8 cellular contexts compared by ENCODE assay signal in the genomic region with DNA sequence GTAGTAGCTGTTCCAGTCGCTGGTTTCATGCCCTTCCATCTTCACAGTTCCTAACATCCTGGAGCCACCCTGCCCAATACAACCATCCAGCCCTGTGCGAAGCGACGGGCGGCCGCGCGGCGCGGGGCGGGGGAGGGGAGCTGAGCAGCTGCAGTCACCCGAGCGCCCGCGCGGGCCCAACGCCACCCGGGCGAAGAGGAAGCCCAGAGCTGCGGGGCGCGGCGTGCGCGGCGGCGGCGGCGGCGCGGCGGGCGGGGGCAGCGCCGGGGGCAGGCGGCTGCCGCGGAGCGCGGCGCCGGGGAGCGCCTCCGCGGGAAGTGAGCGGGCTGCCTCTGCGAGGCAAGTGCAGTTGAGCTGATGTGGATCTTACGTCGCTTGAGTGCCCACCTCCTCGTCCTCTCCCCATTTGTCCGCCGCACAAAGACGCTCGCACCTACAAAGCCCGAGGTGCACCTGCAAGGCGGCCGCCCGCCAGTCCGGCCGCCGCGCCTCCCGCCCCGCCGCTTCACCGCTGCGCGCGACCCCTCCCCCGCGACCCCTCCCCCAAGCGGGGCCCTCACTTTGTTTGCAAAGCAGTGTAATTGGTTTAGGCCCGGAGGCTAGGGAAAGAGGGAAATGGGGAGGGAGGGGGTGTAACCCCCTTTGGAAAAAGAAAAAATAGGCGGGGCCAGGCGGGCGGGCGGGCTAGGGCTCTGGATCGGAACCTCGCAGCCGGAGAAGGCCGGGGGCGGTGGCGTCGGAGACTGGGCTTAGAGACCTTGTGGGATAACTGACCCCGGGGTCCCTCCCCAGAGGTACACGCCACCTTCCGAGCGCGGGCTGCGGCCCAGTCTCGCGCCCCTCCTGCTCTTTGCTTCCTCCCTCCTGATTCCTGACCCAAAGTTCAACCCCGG. TPM values are rescaled to one million over a fixed set of nuclear protein-coding genes. Genes with fewer than 3 reads are reported as not detected.
DNase-seq lines count a peak whose midpoint lies in the region; ATAC-seq and TF ChIP-seq lines count a peak whose summit lies in the region.

A gene (minus strand): TSS at position 334 of the 893 bp plus-strand sequence. CDS start 277 bp downstream, at position 57.
A gene with protein sequence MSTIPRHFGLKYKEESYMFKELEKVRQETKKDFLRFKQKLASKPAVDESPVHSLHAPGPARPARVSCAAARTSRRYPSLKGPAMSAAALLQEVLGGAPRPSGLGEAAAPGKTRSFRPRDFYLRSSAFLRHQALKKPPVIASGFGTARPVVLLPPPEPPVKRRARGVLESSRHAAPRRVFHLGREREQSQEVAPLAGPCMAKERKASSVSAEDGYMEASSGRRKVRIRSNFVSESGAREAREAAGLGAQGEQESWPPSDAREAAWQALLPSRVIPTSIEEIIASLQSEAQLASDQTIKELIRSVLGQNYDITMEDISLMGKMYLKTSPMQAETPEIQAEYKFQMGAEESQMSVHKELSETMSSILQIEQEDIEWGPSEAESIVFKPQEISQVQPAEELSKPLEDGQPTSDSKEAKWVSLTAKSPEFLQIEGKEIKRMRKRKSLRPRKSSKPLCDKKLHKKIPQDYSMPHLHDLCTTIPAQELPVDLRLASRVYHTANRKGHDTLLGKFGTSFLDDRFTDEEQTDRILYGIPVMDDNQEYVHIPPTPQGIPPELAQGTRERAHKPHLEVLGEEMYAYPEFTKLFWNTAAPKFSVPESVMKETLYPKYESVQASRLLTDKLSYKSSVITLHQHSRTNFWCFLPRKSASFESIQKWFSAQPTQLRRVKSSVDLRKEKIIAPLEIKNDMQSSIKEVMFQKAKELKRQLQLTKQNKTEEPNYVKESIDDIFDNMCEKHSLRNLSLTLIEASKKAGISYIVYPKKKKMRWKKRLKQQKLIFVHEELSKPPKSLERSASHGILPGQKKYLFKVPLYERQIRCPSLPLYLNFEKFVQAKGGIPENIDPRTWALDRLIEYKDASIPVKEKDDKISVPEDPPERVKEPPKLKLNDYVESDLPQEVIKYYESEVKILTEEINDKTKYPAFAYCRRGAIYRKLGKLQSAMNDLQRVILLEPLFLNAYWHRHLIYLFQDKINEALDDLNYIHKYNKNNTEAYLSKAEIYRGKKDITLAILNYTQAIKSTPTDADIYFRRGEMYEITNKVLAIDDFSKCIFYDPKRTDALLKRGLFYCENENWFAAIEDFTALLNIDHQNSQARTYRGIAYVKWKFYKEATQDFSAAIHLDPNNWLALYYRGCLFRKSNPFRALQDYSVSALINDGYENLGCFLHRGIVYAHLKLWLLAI (N-terminal part only) (plus strand): TSS at position 714 of the 893 bp plus-strand sequence. CDS start 26,436 bp downstream, outside the sequence.

- intact Hi-C loops in testis (cut with DNase I; ENCODE audit: low total_unique reads) = loop anchor here (10.0 kb wide), 1 partner anchor 340 kb away; no protein-coding TSS in a partner anchor

- no peak for TF ChIP-seq POLR2A in testis (IDR thresholded peaks at IDR 0.05)

- H3K9me3 ChIP-seq in AG04450 (ENCODE audit: control insufficient read depth, insufficient read depth, low read length) (peaks cover 27% of the 10 kb centered on the region; the same call in 1 of the 2 replicates), HEK293 (ENCODE audit: control insufficient read depth, insufficient read depth, low read depth, low read length) (no peaks in the 10 kb centered on the region), testis (no peaks in the 10 kb centered on the region)

- in situ Hi-C loops in astrocyte of the spinal cord (cut with HindIII; ENCODE audit: low sequenced_read_pairs) = no loop called here

- no peak for DNase-seq in AG04450 (ENCODE audit: low read depth, low spot score)
- peak; percentile 87 for DNase-seq in NCI-H510A treated with DMSO at 0.1 percent for 48 hours (lab: John Stamatoyannopoulos, UW)
- DNase-seq in astrocyte of the spinal cord (ENCODE audit: low read depth, low spot score) = no peak
- no peak for DNase-seq in kidney epithelial cell (ENCODE audit: low read depth)
- DNase-seq in testis = peak; percentile 30
- no peak for DNase-seq in substantia nigra (lab: John Stamatoyannopoulos, UW)

- TF ChIP-seq CTCF in AG04450 (IDR thresholded peaks at IDR 0.05; ENCODE audit: low read depth, low read length) (no peak), HEK293 (tag by site-specific recombination; IDR thresholded peaks at IDR 0.05) (0 out of 2 replicates have a peak, but pooled peaks have one; percentile 9), astrocyte of the spinal cord (IDR thresholded peaks at IDR 0.05; ENCODE audit: low read depth, low read length) (no peak), kidney epithelial cell (IDR thresholded peaks at IDR 0.05; ENCODE audit: insufficient read depth, low read length, poor library complexity, severe bottlenecking) (no peak), testis (IDR thresholded peaks at IDR 0.05) (no peak)

- peaks cover 3% of the 10 kb centered on the region; the same call in 1 of the 2 replicates for H3K4me1 ChIP-seq in HEK293 (ENCODE audit: control insufficient read depth, insufficient read depth, low read length)
- peaks cover 11% of the 10 kb centered on the region for H3K4me1 ChIP-seq in testis

- peaks cover 83% of the 10 kb centered on the region for H3K27me3 ChIP-seq in AG04450 (ENCODE audit: control insufficient read depth, insufficient read depth, low read length)
- H3K27me3 ChIP-seq in kidney epithelial cell (ENCODE audit: control insufficient read depth, insufficient read depth, low read length) = peaks cover 82% of the 10 kb centered on the region
- H3K27me3 ChIP-seq in testis = peaks cover 17% of the 10 kb centered on the region

- H3K4me3 ChIP-seq in AG04450 (ENCODE audit: low read depth, low read length) (peak within 1 kb of the TSS; percentile 61), HEK293 (ENCODE audit: low read depth, low read length) (peak within 1 kb of the TSS; percentile 75), astrocyte of the spinal cord (ENCODE audit: low read depth, low read length) (peak within 1 kb of the TSS; percentile 56), kidney epithelial cell (ENCODE audit: low read depth, low read length) (peak within 1 kb of the TSS; percentile 32), testis (peak within 1 kb of the TSS; percentile 43 to 48)

- 1 to 4% methylated on average over 38 to 76 of the region's 93 CpGs for WGBS in testis, 2 donors

- POLR2A ChIA-PET in AG04450 (lab: Yijun Ruan, JAX) (no interaction called here), HEK293 (lab: Yijun Ruan, JAX) (interaction anchor here (0.6 to 2.0 kb wide), 5 partner anchors 26 to 337 kb away, joined by 3 to 6 read pairs (median 4); no protein-coding TSS in a partner anchor)

- H3K36me3 ChIP-seq in HEK293 (ENCODE audit: control insufficient read depth in 2 of 2, insufficient read depth in 1 of 2, low read length in 2 of 2) (peaks cover 0 to 15% of the 10 kb centered on the region in 2 experiments; a peak in 1 of 3 replicates), kidney epithelial cell (ENCODE audit: control insufficient read depth, insufficient read depth, low read length) (no peaks in the 10 kb centered on the region), testis (ENCODE audit: low read depth, missing control alignments) (no peaks in the 10 kb centered on the region)

- CTCF ChIA-PET in AG04450 (lab: Charles Lee) = interaction anchor here (0.5 to 3.9 kb wide), 10 partner anchors 57 to 364 kb away, joined by 3 to 25 read pairs (median 4); no protein-coding TSS in a partner anchor
- CTCF ChIA-PET in HEK293 (lab: Yijun Ruan, JAX) = interaction anchor here (0.7 to 2.8 kb wide), 9 partner anchors 10 to 363 kb away, joined by 3 to 15 read pairs (median 3); no protein-coding TSS in a partner anchor

- no peak for ATAC-seq in GM18861 (IDR thresholded peaks at IDR 0.05; ENCODE audit: unreplicated experiment)

- no peak within 1 kb of the TSS for H3K27ac ChIP-seq in AG04450 (ENCODE audit: low read depth, low read length)
- H3K27ac ChIP-seq in HEK293 (ENCODE audit: extremely low read depth, low read depth, low read length) = peak within 1 kb of the TSS; percentile 99
- no peak within 1 kb of the TSS for H3K27ac ChIP-seq in testis
- H3K27ac ChIP-seq in substantia nigra (ENCODE audit: low read depth, low read length, poor library complexity, severe bottlenecking) = no peak within 1 kb of the TSS

TF ChIP-seq in HEK293, 187 proteins besides CTCF, POLR2A, EP300 and RAD21 (continues in another document):
- no peak for TF ChIP-seq GLIS2 (tag by site-specific recombination; IDR thresholded peaks at IDR 0.05)
- peak; percentile 46; the same call in 1 of the 2 replicates for TF ChIP-seq ZIC2 (tag by site-specific recombination; IDR thresholded peaks at IDR 0.05)
- no peak for TF ChIP-seq ZNF202 (tag by site-specific recombination; IDR thresholded peaks at IDR 0.05; ENCODE audit: borderline replicate concordance)
- TF ChIP-seq, protein P1, sequence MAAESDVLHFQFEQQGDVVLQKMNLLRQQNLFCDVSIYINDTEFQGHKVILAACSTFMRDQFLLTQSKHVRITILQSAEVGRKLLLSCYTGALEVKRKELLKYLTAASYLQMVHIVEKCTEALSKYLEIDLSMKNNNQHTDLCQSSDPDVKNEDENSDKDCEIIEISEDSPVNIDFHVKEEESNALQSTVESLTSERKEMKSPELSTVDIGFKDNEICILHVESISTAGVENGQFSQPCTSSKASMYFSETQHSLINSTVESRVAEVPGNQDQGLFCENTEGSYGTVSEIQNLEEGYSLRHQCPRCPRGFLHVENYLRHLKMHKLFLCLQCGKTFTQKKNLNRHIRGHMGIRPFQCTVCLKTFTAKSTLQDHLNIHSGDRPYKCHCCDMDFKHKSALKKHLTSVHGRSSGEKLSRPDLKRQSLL (tag by site-specific recombination; IDR thresholded peaks at IDR 0.05) = no peak
- no peak for TF ChIP-seq FEZF1 (tag by site-specific recombination; IDR thresholded peaks at IDR 0.05)
- TF ChIP-seq ZNF561 (tag by site-specific recombination; IDR thresholded peaks at IDR 0.05; ENCODE audit: borderline replicate concordance) = no peak
- TF ChIP-seq HOXD13 (CRISPR knock-in tag; IDR thresholded peaks at IDR 0.05; ENCODE audit: borderline replicate concordance) = peak; percentile 6; the same call in 1 of the 2 replicates
- TF ChIP-seq ZBTB8A (tag by site-specific recombination; IDR thresholded peaks at IDR 0.05) = peak; percentile 80
- TF ChIP-seq ZNF221 (tag by site-specific recombination; IDR thresholded peaks at IDR 0.05; ENCODE audit: borderline replicate concordance) = no peak

RNA-seq across cellular contexts. Expression of the first gene that starts in this region (rescaled TPM):
- polyA plus RNA-seq in AG04450 (2011; rRNA removed) (0.07 and 0.17 TPM in 2 replicates), testis (ENCODE audit: insufficient read depth, low read depth, low replicate concordance) (0.95 TPM)
- polyA minus RNA-seq in AG04450 (2011; rRNA and poly(A)+ RNA removed) = not detected in 2 replicates
- total RNA-seq in kidney epithelial cell (7.4 and 8.2 TPM in 2 replicates), testis (1 to 10 TPM; 2.2 to 3.0 TPM)

RNA-seq across cellular contexts. Expression of the second gene that starts in this region (rescaled TPM):
- polyA plus RNA-seq in AG04450 (2011; rRNA removed) = 0.01 TPM in 1 of 2 replicates, not detected in the other
- not detected in 2 replicates for polyA minus RNA-seq in AG04450 (2011; rRNA and poly(A)+ RNA removed)
- 0.13 and 2.8 TPM in 2 replicates for total RNA-seq in kidney epithelial cell
- 10 to 100 TPM; 11.2 to 17.2 TPM for total RNA-seq in testis
- 12.4 TPM for polyA plus RNA-seq in testis (ENCODE audit: insufficient read depth, low read depth, low replicate concordance)

Comparison
In these comparisons a context has a peak if more than half of its experiments do, and no peak if none do; other contexts are left out.
1. RNA of the second gene that starts in this region (polyA plus RNA-seq): 12.4 TPM in testis (single experiment); 0.01 TPM in AG04450; every median in the first group is over 10 times any median in the second.
2. DNase-seq: peak in NCI-H510A treated with DMSO at 0.1 percent for 48 hours (single experiment) and testis (single experiment); none in AG04450 (single experiment), astrocyte of the spinal cord (single experiment), kidney epithelial cell (single experiment) and substantia nigra (0 of 49).
3. Peak in every context shown above with its lines, with median percentiles within 50 percentile points of each other: H3K4me3 ChIP-seq.